ENCODE assay signal across 24 cellular contexts in the genomic region with DNA sequence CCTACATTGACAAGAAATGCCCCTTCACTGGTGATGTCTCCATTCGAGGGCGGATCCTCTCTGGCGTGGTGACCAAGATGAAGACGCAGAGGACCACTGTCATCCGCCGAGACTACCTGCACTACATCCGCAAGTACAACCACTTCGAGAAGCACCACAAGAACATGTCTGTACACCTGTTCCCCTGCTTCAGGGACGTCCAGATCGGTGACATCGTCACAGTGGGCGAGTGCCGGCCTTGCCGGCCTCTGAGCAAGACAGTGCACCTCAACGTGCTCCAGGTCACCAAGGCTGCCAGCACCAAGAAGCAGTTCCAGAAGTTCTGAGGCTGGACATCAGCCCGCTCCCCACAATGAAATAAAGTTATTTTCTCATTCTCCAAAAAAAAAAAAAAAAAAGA. TPM values are rescaled to one million over a fixed set of nuclear protein-coding genes. Genes with fewer than 3 reads are reported as not detected.
DNase-seq lines count a peak whose midpoint lies in the region; ATAC-seq, FAIRE-seq and TF ChIP-seq lines count a peak whose summit lies in the region.
"Had no signal": no experiment of that assay in that cellular context is flagged by ENCODE, and none has a peak within 500 bp of the region (broad histone marks: within the 10 kb centered on the region; RNA-seq: fewer than 3 reads in every experiment).

No MANE protein-coding gene starts in this region.

- H3K79me2 ChIP-seq in astrocyte (ENCODE audit: insufficient read depth, low read length) (peaks cover 63% of the 10 kb centered on the region), neural progenitor cell (ENCODE audit: low read depth) (peaks cover 38% of the 10 kb centered on the region)

- H3K36me3 Mint-ChIP-seq in T-helper 2 cell treated with Interferon-gamma antibody and Interleukin-4, amounts not matched to agents 5 μg/mL and 100 μg/mL, for 36 hours (ENCODE audit: low read depth), result peaks cover 46% of the 10 kb centered on the region
- peaks cover 19 to 55% of the 10 kb centered on the region in 2 donors for H3K36me3 Mint-ChIP-seq in CD4-positive, alpha-beta memory T cell
- H3K36me3 Mint-ChIP-seq in astrocyte (ENCODE audit: low read depth, unreplicated experiment) (peaks cover 25% of the 10 kb centered on the region), neural progenitor cell (peaks cover 19% of the 10 kb centered on the region)
- H3K36me3 Mint-ChIP-seq: IgD-negative memory B cell had no signal

- H2AFZ ChIP-seq in astrocyte (ENCODE audit: low read depth, low read length), result no peak overlapping the region
- no peak overlapping the region for H2AFZ ChIP-seq in neural progenitor cell (replicated peaks)

- no peak overlapping the region for H3K4me3 ChIP-seq in CD4-positive, alpha-beta memory T cell (ENCODE audit: low read length in 2 of 2)
- H3K4me3 ChIP-seq in astrocyte (ENCODE audit: insufficient read depth, low read depth, low read length) (no peak overlapping the region), neural progenitor cell (no peak overlapping the region)
- H3K4me3 ChIP-seq: ascending aorta had no signal

- peaks cover 9% of the 10 kb centered on the region for H3F3A ChIP-seq in neural progenitor cell (ENCODE audit: low read depth)

- peaks cover 25% of the 10 kb centered on the region for H3K4me1 Mint-ChIP-seq in T-helper 2 cell treated with Interferon-gamma antibody and Interleukin-4, amounts not matched to agents 5 μg/mL and 100 μg/mL, for 36 hours (ENCODE audit: low read depth)
- peaks cover 15 to 53% (median 36%) of the 10 kb centered on the region in 4 donors for H3K4me1 Mint-ChIP-seq in CD4-positive, alpha-beta memory T cell
- H3K4me1 Mint-ChIP-seq in astrocyte (ENCODE audit: low read depth, unreplicated experiment) (peaks cover 26% of the 10 kb centered on the region), neural progenitor cell (peaks cover 14% of the 10 kb centered on the region)

- H3K4me2 ChIP-seq in astrocyte (ENCODE audit: low read length) (peak overlapping the region; percentile 95), neural progenitor cell (no peak overlapping the region)

- H3K27me3 Mint-ChIP-seq in T-helper 2 cell treated with Interferon-gamma antibody and Interleukin-4, amounts not matched to agents 5 μg/mL and 100 μg/mL, for 36 hours (ENCODE audit: low read depth), result no peaks in the 10 kb centered on the region
- no peaks in the 10 kb centered on the region for H3K27me3 Mint-ChIP-seq in CD4-positive, alpha-beta memory T cell
- H3K27me3 Mint-ChIP-seq in astrocyte (ENCODE audit: low read depth, unreplicated experiment) (no peaks in the 10 kb centered on the region), neural progenitor cell (ENCODE audit: insufficient read depth, low read depth) (peaks cover 3% of the 10 kb centered on the region)
- H3K27me3 Mint-ChIP-seq: IgD-negative memory B cell had no signal

- H3K27ac Mint-ChIP-seq in T-helper 2 cell treated with Interferon-gamma antibody and Interleukin-4, amounts not matched to agents 5 μg/mL and 100 μg/mL, for 36 hours, result no peak overlapping the region
- peak overlapping the region in 5 of 7 donors; percentile 8 to 59 (median 41) for H3K27ac Mint-ChIP-seq in CD4-positive, alpha-beta memory T cell
- no peak overlapping the region for H3K27ac Mint-ChIP-seq in astrocyte (ENCODE audit: unreplicated experiment)
- H3K27ac Mint-ChIP-seq in neural progenitor cell, result no peak overlapping the region

- H3K9ac ChIP-seq in astrocyte (ENCODE audit: low read length) (no peak overlapping the region), neural progenitor cell (no peak overlapping the region)
- H3K9ac ChIP-seq: SK-N-SH had no signal

- TF ChIP-seq CTCF in astrocyte (IDR thresholded peaks at IDR 0.05; ENCODE audit: insufficient read depth, low read depth, low read length), result no peak
- TF ChIP-seq CTCF in neural progenitor cell (IDR thresholded peaks at IDR 0.05), result no peak

- H3K4me1 ChIP-seq in CD4-positive, alpha-beta memory T cell (ENCODE audit: insufficient read depth, low read length), result peaks cover 25% of the 10 kb centered on the region
- H3K4me1 ChIP-seq in astrocyte (ENCODE audit: insufficient read depth, low read length) (peaks cover 16% of the 10 kb centered on the region), neural progenitor cell (no peaks in the 10 kb centered on the region)

- POLR2A ChIA-PET in CD4-positive, alpha-beta memory T cell (lab: Charles Lee; ENCODE audit: partially characterized antibody), result no interaction called here

- H3K4me3 Mint-ChIP-seq in T-helper 2 cell treated with Interferon-gamma antibody and Interleukin-4, amounts not matched to agents 5 μg/mL and 100 μg/mL, for 36 hours, result peak overlapping the region; percentile 49
- peak overlapping the region in 6 of 8 donors; percentile 27 to 45 (median 38) for H3K4me3 Mint-ChIP-seq in CD4-positive, alpha-beta memory T cell
- H3K4me3 Mint-ChIP-seq in astrocyte (ENCODE audit: unreplicated experiment) (peak overlapping the region; percentile 93), neural progenitor cell (peak overlapping the region; percentile 63)

- intact Hi-C loops in CD4-positive, alpha-beta memory T cell (cut with micrococcal nuclease), result loop anchor here (5.0 kb wide), 4 partner anchors 41 to 211 kb away; a partner anchor contains a TSS

- H4K20me1 ChIP-seq in astrocyte (ENCODE audit: insufficient read depth, low read length) (peaks cover 62% of the 10 kb centered on the region), neural progenitor cell (ENCODE audit: low read depth) (peaks cover 6% of the 10 kb centered on the region)

- H3K36me3 ChIP-seq in CD4-positive, alpha-beta memory T cell (ENCODE audit: insufficient read depth, low read length), result peaks cover 24% of the 10 kb centered on the region
- H3K36me3 ChIP-seq in astrocyte (ENCODE audit: insufficient read depth, low read length), result peaks cover 19% of the 10 kb centered on the region
- H3K36me3 ChIP-seq in neural progenitor cell, result no peaks in the 10 kb centered on the region

- no peaks in the 10 kb centered on the region for H3K9me3 ChIP-seq in CD4-positive, alpha-beta memory T cell (ENCODE audit: control insufficient read depth in 1 of 2, low read length in 2 of 2)
- H3K9me3 ChIP-seq in astrocyte (ENCODE audit: insufficient read depth, low read depth, low read length) (no peaks in the 10 kb centered on the region), neural progenitor cell (ENCODE audit: low read depth) (no peaks in the 10 kb centered on the region)
- H3K9me3 ChIP-seq: ascending aorta, Caco-2, SK-N-SH had no signal

- no peaks in the 10 kb centered on the region for H3K27me3 ChIP-seq in CD4-positive, alpha-beta memory T cell (ENCODE audit: insufficient read depth, low read length)
- H3K27me3 ChIP-seq in astrocyte (ENCODE audit: insufficient read depth, low read length) (no peaks in the 10 kb centered on the region), neural progenitor cell (no peaks in the 10 kb centered on the region)
- H3K27me3 ChIP-seq: ascending aorta had no signal

- no peak for ATAC-seq in HG02798 (IDR thresholded peaks at IDR 0.05; ENCODE audit: poor library complexity, unreplicated experiment)
- ATAC-seq: HCT116, left lobe of liver had no signal

- no peak overlapping the region for H3K27ac ChIP-seq in CD4-positive, alpha-beta memory T cell (ENCODE audit: low read depth, low read length)
- H3K27ac ChIP-seq in astrocyte (ENCODE audit: low read depth, low read length), result no peak overlapping the region
- no peak overlapping the region for H3K27ac ChIP-seq in neural progenitor cell
- H3K27ac ChIP-seq: ascending aorta, epithelial cell of prostate had no signal

- no peak for FAIRE-seq in astrocyte (lab: Jason Lieb, UNC)

- CTCF ChIA-PET in CD4-positive, alpha-beta memory T cell (lab: Charles Lee; ENCODE audit: partially characterized antibody), result interaction anchor here (1.0 kb wide), 1 partner anchor 57 kb away, joined by 3 read pairs; no protein-coding TSS in a partner anchor

- no peak for DNase-seq in T-helper 2 cell treated with Interferon-gamma antibody and Interleukin-4, amounts not matched to agents 5 μg/mL and 100 μg/mL, for 36 hours (ENCODE audit: low spot score)
- DNase-seq in T-helper 2 cell, result no peak
- DNase-seq in CD4-positive, alpha-beta memory T cell, result no peak
- DNase-seq in astrocyte (ENCODE audit: low read depth), result no peak
- DNase-seq in neural progenitor cell (ENCODE audit: low spot score), result no peak
- no peak for DNase-seq in NCI-H2081 treated with DMSO at 0.1 percent for 48 hours (lab: John Stamatoyannopoulos, UW)
- DNase-seq in mesenteric fat pad (ENCODE audit: low spot score), result no peak
- DNase-seq: 8988T; activated CD4-positive, alpha-beta T cell treated with anti-CD3 and anti-CD28 coated beads for 1 hour; activated CD8-positive, alpha-beta memory T cell treated with anti-CD3 and anti-CD28 coated beads, Interleukin-2, amount 50 U/mL, for 4 hours; activated gamma-delta T cell treated with Interleukin-2 at 50 U/mL for 16 hours; Caco-2; DMS79 treated with DMSO at 0.1 percent for 48 hours; immature natural killer cell; NCI-H1417 treated with DMSO at 0.1 percent for 48 hours; NCI-H2171; NCI-H524 treated with DMSO at 0.1 percent for 48 hours; SK-N-SH had no signal

- no peaks in the 10 kb centered on the region for H3K9me3 Mint-ChIP-seq in T-helper 2 cell treated with Interferon-gamma antibody and Interleukin-4, amounts not matched to agents 5 μg/mL and 100 μg/mL, for 36 hours
- peaks cover 0 to 4% (median 0%) of the 10 kb centered on the region in 8 donors for H3K9me3 Mint-ChIP-seq in CD4-positive, alpha-beta memory T cell
- H3K9me3 Mint-ChIP-seq in astrocyte (ENCODE audit: unreplicated experiment), result no peaks in the 10 kb centered on the region
- H3K9me3 Mint-ChIP-seq in neural progenitor cell, result no peaks in the 10 kb centered on the region
- H3K9me3 Mint-ChIP-seq: IgD-negative memory B cell, immature natural killer cell had no signal

RNA-seq across cellular contexts. Expression of a gene that starts 2.8 kb away (rescaled TPM):
- 10 to 100 TPM; 64.1 to 67.6 TPM for total RNA-seq in CD4-positive, alpha-beta memory T cell
- polyA plus RNA-seq in CD4-positive, alpha-beta memory T cell, result 10 to 100 TPM in 1 of 2 donors, under 1 TPM in 1; 0.35 to 12.5 TPM
- total RNA-seq in astrocyte, result 86.7 and 97.8 TPM in 2 replicates
- 8.5 and 19.4 TPM in 2 replicates for total RNA-seq in neural progenitor cell (ENCODE audit: low replicate concordance)
- total RNA-seq in mesenteric fat pad, result 78.7 TPM

Comparison
In these comparisons a context has a peak if more than half of its experiments do, and no peak if none do; other contexts are left out.
1. H3K27ac Mint-ChIP-seq: peak in CD4-positive, alpha-beta memory T cell (5 of 7); none in T-helper 2 cell treated with Interferon-gamma antibody and Interleukin-4, amounts not matched to agents 5 μg/mL and 100 μg/mL, for 36 hours (single experiment), astrocyte (single experiment) and neural progenitor cell (single experiment).
2. H3K4me3 Mint-ChIP-seq: peak in every context shown above with its lines; median percentile 93 in astrocyte; 63 in neural progenitor cell; 49 in T-helper 2 cell treated with Interferon-gamma antibody and Interleukin-4, amounts not matched to agents 5 μg/mL and 100 μg/mL, for 36 hours; 38 in CD4-positive, alpha-beta memory T cell.